In the genomic region with DNA sequence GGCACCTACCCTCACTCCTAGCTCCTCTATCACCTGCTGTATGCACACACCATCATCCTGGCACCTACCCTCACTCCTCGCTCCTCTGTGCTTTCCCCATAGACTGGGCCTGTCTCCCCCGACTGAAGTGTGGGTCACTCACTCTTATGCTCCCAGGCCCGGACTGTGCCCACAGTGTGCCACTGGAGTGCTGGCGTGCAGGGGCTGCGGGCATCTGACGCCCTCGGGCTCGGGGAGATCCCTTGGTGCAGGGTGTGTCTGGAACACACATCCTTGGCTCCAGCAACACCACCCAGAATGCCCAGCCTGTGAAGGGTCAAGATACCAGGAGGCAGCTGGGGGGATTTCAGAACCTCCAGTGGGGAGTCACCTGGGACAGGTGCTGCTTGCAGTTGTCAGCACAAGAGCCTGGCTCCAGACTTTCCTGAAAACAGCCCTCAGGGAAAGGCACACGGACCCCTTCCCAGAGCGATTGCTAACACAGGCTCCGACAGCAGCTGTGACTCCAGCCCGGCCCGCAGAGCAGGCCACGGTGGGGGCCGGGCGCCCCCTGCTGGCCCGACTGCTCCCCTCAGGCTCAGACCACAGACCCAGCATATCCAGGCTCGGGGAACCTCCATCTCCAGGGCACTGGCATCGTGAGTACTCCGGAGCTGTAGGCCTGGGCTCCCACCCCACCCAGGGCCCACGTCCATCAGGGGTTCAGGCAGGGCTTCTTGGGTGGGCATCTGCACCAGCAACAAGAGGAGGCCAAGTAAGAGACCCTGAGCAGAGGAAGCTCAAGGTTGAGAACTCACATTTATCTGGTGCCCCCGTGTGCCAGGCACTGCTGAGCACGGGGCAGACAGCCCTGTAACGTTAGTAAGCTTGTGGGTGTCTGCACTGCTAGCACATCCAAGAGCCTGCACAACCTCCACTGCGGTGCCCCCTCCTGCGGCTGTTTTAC, we compare ENCODE assay signal across 8 cellular contexts. TPM values are rescaled to one million over a fixed set of nuclear protein-coding genes. Genes with fewer than 3 reads are reported as not detected.
DNase-seq lines count a peak whose midpoint lies in the region; ATAC-seq and TF ChIP-seq lines count a peak whose summit lies in the region.

No MANE protein-coding gene starts in this region.

- no peaks in the 10 kb centered on the region for H3K9me3 Mint-ChIP-seq in activated naive CD4-positive, alpha-beta T cell treated with anti-CD3 and anti-CD28 coated beads, Interleukin-2, amount 50 U/mL, for 72 hours

- H3K4me1 ChIP-seq in KMS-11 (ENCODE audit: low read depth, poor library complexity, severe bottlenecking) = no peaks in the 10 kb centered on the region
- peaks cover 5 to 45% (median 23%) of the 10 kb centered on the region in 12 donors for H3K4me1 ChIP-seq in heart left ventricle

- no peaks in the 10 kb centered on the region for H3K36me3 Mint-ChIP-seq in activated naive CD4-positive, alpha-beta T cell treated with anti-CD3 and anti-CD28 coated beads, Interleukin-2, amount 50 U/mL, for 72 hours

- H2AFZ ChIP-seq in KMS-11 (ENCODE audit: low read depth) = no peak overlapping the region

- H3K4me3 ChIP-seq in KMS-11 (IDR thresholded peaks at IDR 0.05; ENCODE audit: insufficient read depth, low read depth, low read length) (no peak overlapping the region), heart left ventricle (no peak overlapping the region)

- no peak overlapping the region for H3K27ac ChIP-seq in KMS-11
- peak overlapping the region in 6 of 12 donors; percentile 1 to 90 (median 52) for H3K27ac ChIP-seq in heart left ventricle

- no peaks in the 10 kb centered on the region for H3K36me3 ChIP-seq in KMS-11 (ENCODE audit: insufficient read depth)
- peaks cover 0 to 81% (median 60%) of the 10 kb centered on the region in 9 donors for H3K36me3 ChIP-seq in heart left ventricle

- H3K4me2 ChIP-seq in KMS-11 = no peak overlapping the region

- H3K27me3 ChIP-seq in KMS-11 (ENCODE audit: insufficient read depth, low read depth) (no peaks in the 10 kb centered on the region), heart left ventricle (no peaks in the 10 kb centered on the region)

- no peak overlapping the region for H3K9ac ChIP-seq in KMS-11

- H4K20me1 ChIP-seq in KMS-11 (ENCODE audit: insufficient read depth) = no peaks in the 10 kb centered on the region

- TF ChIP-seq POLR2A in heart left ventricle (IDR thresholded peaks at IDR 0.05) = peak in 1 of 2 donors; percentile 15

- H3K9me3 ChIP-seq in heart left ventricle = no peaks in the 10 kb centered on the region

- no peaks in the 10 kb centered on the region for H3K79me2 ChIP-seq in KMS-11 (ENCODE audit: insufficient read depth, low read depth)

- TF ChIP-seq CTCF in KMS-11 (conservative IDR thresholded peaks at IDR 0.05; ENCODE audit: low read depth, low read length) (peak; percentile 90), heart left ventricle (IDR thresholded peaks at IDR 0.05) (peak; percentile 88 to 98 (median 96))

- H3K27ac Mint-ChIP-seq in activated naive CD4-positive, alpha-beta T cell treated with anti-CD3 and anti-CD28 coated beads, Interleukin-2, amount 50 U/mL, for 72 hours = no peak overlapping the region

- intact Hi-C loops in heart left ventricle (cut with DNase I) = loop anchor here in 5 of 10 donors (2.0 to 10.0 kb wide), 5 partner anchors 199 to 537 kb away; no protein-coding TSS in a partner anchor

- peak; percentile 86 for ATAC-seq in GM21737 (IDR thresholded peaks at IDR 0.05; ENCODE audit: unreplicated experiment)
- ATAC-seq in activated naive CD4-positive, alpha-beta T cell treated with anti-CD3 and anti-CD28 coated beads, Interleukin-2, amount 50 U/mL, for 72 hours = peak; percentile 97 to 98
- ATAC-seq in heart left ventricle = peak; percentile 82 to 91 (median 88)

- DNase-seq in GDM1 (lab: John Stamatoyannopoulos, UW) (peak; percentile 42), SK-N-DZ (ENCODE audit: low spot score) (peak; percentile 70), heart left ventricle (peak; percentile 76 to 89 (median 79)), putamen (ENCODE audit: low spot score) (peak; percentile 71), cortex of kidney (lab: John Stamatoyannopoulos, UW) (no peak)
- DNase-seq in activated naive CD4-positive, alpha-beta T cell treated with anti-CD3 and anti-CD28 coated beads, Interleukin-2, amount 50 U/mL, for 72 hours (ENCODE audit: low spot score in 2 of 2) = peak; percentile 69 to 82

- 30 to 37% (median 35%) methylated on average over 23 to 26 of the region's 26 CpGs for WGBS in heart left ventricle, 4 donors

RNA-seq across cellular contexts. Expression of a gene that starts 8.6 kb away (rescaled TPM):
- polyA plus RNA-seq in SK-N-DZ (2014; cell fraction: cytosol; rRNA removed) = 10.6 and 18.1 TPM in 2 replicates
- 12.7 and 17.9 TPM in 2 replicates for polyA plus RNA-seq in SK-N-DZ (2014; cell fraction: nucleus; rRNA removed)
- 1 to 10 TPM; 6.1 to 7.9 TPM for total RNA-seq in activated naive CD4-positive, alpha-beta T cell treated with anti-CD3 and anti-CD28 coated beads, Interleukin-2, amount 50 U/mL, for 72 hours
- total RNA-seq in heart left ventricle = 10 to 100 TPM; 12.7 to 23.7 (median 17.9) TPM
- polyA plus RNA-seq in heart left ventricle = 10 to 100 TPM; 21.0 to 23.7 TPM

RNA-seq across cellular contexts. Expression of a gene that starts 24.6 kb away (rescaled TPM):
- not detected in 2 replicates for polyA plus RNA-seq in SK-N-DZ (2014; cell fraction: cytosol; rRNA removed)
- 0.14 TPM in 1 of 2 replicates, not detected in the other for polyA plus RNA-seq in SK-N-DZ (2014; cell fraction: nucleus; rRNA removed)
- under 1 TPM in 1 of 2 donors, not detected in 1; 0.07 TPM for total RNA-seq in activated naive CD4-positive, alpha-beta T cell treated with anti-CD3 and anti-CD28 coated beads, Interleukin-2, amount 50 U/mL, for 72 hours
- 1 to 10 TPM in 2 of 9 donors, under 1 TPM in 7; 0.14 to 1.6 (median 0.56) TPM for total RNA-seq in heart left ventricle
- under 1 TPM; 0.22 to 0.30 TPM for polyA plus RNA-seq in heart left ventricle
